In the genomic region with DNA sequence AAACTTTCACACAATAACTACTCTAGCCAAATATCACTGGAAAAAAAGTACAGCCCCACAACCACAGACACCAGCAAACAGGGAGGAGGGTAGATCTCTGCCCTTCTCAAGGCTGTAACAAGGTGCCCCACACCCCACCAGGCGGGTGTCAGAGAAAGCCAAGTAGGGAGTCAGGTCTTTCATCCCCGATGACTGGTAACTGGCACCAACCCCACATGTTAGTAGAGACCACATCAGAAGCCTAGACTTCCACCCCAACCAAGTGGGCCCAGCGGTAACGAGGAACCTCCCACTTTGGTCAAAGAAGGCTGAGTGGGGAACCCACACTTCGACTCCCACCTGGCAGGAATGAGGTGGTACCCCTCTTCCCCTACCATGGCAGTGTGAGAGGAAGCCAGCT, we compare ENCODE assay signal across 13 cellular contexts. TPM values are rescaled to one million over a fixed set of nuclear protein-coding genes. Genes with fewer than 3 reads are reported as not detected.
DNase-seq lines count a peak whose midpoint lies in the region; ATAC-seq lines count a peak whose summit lies in the region.
"Had no signal": no experiment of that assay in that cellular context is flagged by ENCODE, and none has a peak within 500 bp of the region (broad histone marks: within the 10 kb centered on the region; RNA-seq: fewer than 3 reads in every experiment).

No MANE protein-coding gene starts in this region.

- ATAC-seq in naive thymus-derived CD8-positive, alpha-beta T cell: peak; percentile 96 to 97
- no peak for ATAC-seq in HG02884 (IDR thresholded peaks at IDR 0.05; ENCODE audit: unreplicated experiment)
- ATAC-seq in HG02759 (IDR thresholded peaks at IDR 0.05; ENCODE audit: unreplicated experiment): no peak
- ATAC-seq: left cardiac atrium had no signal

- peaks cover 0 to 2% (median 2%) of the 10 kb centered on the region in 3 donors for H3K36me3 Mint-ChIP-seq in naive thymus-derived CD8-positive, alpha-beta T cell
- peaks cover 50% of the 10 kb centered on the region for H3K36me3 Mint-ChIP-seq in stimulated activated naive CD8-positive, alpha-beta T cell treated with anti-CD3 and anti-CD28 coated beads, Interleukin-15, Interleukin-2, amounts not matched to agents 100 ng/mL and 50 ng/mL, for 24 hours (ENCODE audit: low read depth)

- DNase-seq in activated gamma-delta T cell treated with Interleukin-2 at 50 U/mL for 16 hours (peak; percentile 16), activated gamma-delta T cell (lab: John Stamatoyannopoulos, UW) (no peak), iPS-NIHi11 (ENCODE audit: low spot score) (no peak)
- DNase-seq in activated T-cell treated with anti-CD3 and anti-CD28 coated beads, Interleukin-2, amount 50 U/mL, for 48 hours: peak; percentile 49 to 52
- peak in 9 of 10 donors; percentile 1 to 66 (median 49) for DNase-seq in naive thymus-derived CD8-positive, alpha-beta T cell
- DNase-seq: H7, left cardiac atrium, NCI-H1417 treated with DMSO at 0.1 percent for 48 hours, transverse colon had no signal

- H3K9me3 Mint-ChIP-seq in naive thymus-derived CD8-positive, alpha-beta T cell: no peaks in the 10 kb centered on the region
- no peaks in the 10 kb centered on the region for H3K9me3 Mint-ChIP-seq in stimulated activated naive CD8-positive, alpha-beta T cell treated with anti-CD3 and anti-CD28 coated beads, Interleukin-15, Interleukin-2, amounts not matched to agents 100 ng/mL and 50 ng/mL, for 24 hours
- H3K9me3 Mint-ChIP-seq: neural progenitor cell had no signal

- peaks cover 6 to 19% (median 17%) of the 10 kb centered on the region in 4 donors for H3K4me1 Mint-ChIP-seq in naive thymus-derived CD8-positive, alpha-beta T cell
- H3K4me1 Mint-ChIP-seq in stimulated activated naive CD8-positive, alpha-beta T cell treated with anti-CD3 and anti-CD28 coated beads, Interleukin-15, Interleukin-2, amounts not matched to agents 100 ng/mL and 50 ng/mL, for 24 hours (ENCODE audit: low read depth): peaks cover 18% of the 10 kb centered on the region
- H3K4me1 Mint-ChIP-seq: neural progenitor cell had no signal

- POLR2A ChIA-PET in naive thymus-derived CD8-positive, alpha-beta T cell (lab: Charles Lee): no interaction called here

- H3K27ac Mint-ChIP-seq in naive thymus-derived CD8-positive, alpha-beta T cell: peak overlapping the region; percentile 24 to 87 (median 56)
- H3K27ac Mint-ChIP-seq in stimulated activated naive CD8-positive, alpha-beta T cell treated with anti-CD3 and anti-CD28 coated beads, Interleukin-15, Interleukin-2, amounts not matched to agents 100 ng/mL and 50 ng/mL, for 24 hours: peak overlapping the region; percentile 79
- H3K27ac Mint-ChIP-seq: neural progenitor cell had no signal

- H3K4me3 Mint-ChIP-seq in naive thymus-derived CD8-positive, alpha-beta T cell: peak overlapping the region in 9 of 10 donors; percentile 1 to 83 (median 63)
- peak overlapping the region; percentile 26 for H3K4me3 Mint-ChIP-seq in stimulated activated naive CD8-positive, alpha-beta T cell treated with anti-CD3 and anti-CD28 coated beads, Interleukin-15, Interleukin-2, amounts not matched to agents 100 ng/mL and 50 ng/mL, for 24 hours
- H3K4me3 Mint-ChIP-seq: neural progenitor cell had no signal

- H3K27me3 Mint-ChIP-seq in naive thymus-derived CD8-positive, alpha-beta T cell: no peaks in the 10 kb centered on the region
- no peaks in the 10 kb centered on the region for H3K27me3 Mint-ChIP-seq in stimulated activated naive CD8-positive, alpha-beta T cell treated with anti-CD3 and anti-CD28 coated beads, Interleukin-15, Interleukin-2, amounts not matched to agents 100 ng/mL and 50 ng/mL, for 24 hours

RNA-seq across cellular contexts. Expression of a gene that starts 16.4 kb away (rescaled TPM):
- total RNA-seq in naive thymus-derived CD8-positive, alpha-beta T cell: 10 to 100 TPM; 26.5 to 30.0 TPM
- polyA plus RNA-seq in naive thymus-derived CD8-positive, alpha-beta T cell: 1 to 10 TPM; 5.0 to 6.8 (median 6.5) TPM

RNA-seq across cellular contexts. Expression of a gene that starts 48.3 kb away (rescaled TPM):
- 1 to 10 TPM; 7.4 to 9.8 TPM for total RNA-seq in naive thymus-derived CD8-positive, alpha-beta T cell
- polyA plus RNA-seq in naive thymus-derived CD8-positive, alpha-beta T cell: under 1 TPM; 0.51 to 0.74 (median 0.54) TPM

Comparison
In these comparisons a context has a peak if more than half of its experiments do, and no peak if none do; other contexts are left out.
1. DNase-seq: peak in activated gamma-delta T cell treated with Interleukin-2 at 50 U/mL for 16 hours (single experiment), activated T-cell treated with anti-CD3 and anti-CD28 coated beads, Interleukin-2, amount 50 U/mL, for 48 hours (2 of 2) and naive thymus-derived CD8-positive, alpha-beta T cell (9 of 10); none in activated gamma-delta T cell (single experiment) and iPS-NIHi11 (single experiment).
2. ATAC-seq: peak in naive thymus-derived CD8-positive, alpha-beta T cell (2 of 2); none in HG02884 (single experiment) and HG02759 (single experiment).